In genomic region chr19:53538378-53539109, GRCh38 we compare ENCODE assay signal across 8 cellular contexts. TPM values are rescaled to one million over a fixed set of nuclear protein-coding genes. Genes with fewer than 3 reads are reported as not detected.
DNase-seq lines count a peak whose midpoint lies in the region; ATAC-seq, FAIRE-seq and TF ChIP-seq lines count a peak whose summit lies in the region.

No MANE protein-coding gene starts in this region.

- TF ChIP-seq CTCF in epithelial cell of proximal tubule (conservative IDR thresholded peaks at IDR 0.05; ENCODE audit: low read depth, low read length) = no peak
- no peak for TF ChIP-seq CTCF in neural crest cell (conservative IDR thresholded peaks at IDR 0.05)

- peak overlapping the region; percentile 96 for H3K27ac Mint-ChIP-seq in activated CD8-positive, alpha-beta memory T cell treated with anti-CD3 and anti-CD28 coated beads, Interleukin-2, amount 10 ng/mL, durations not matched to agents 7 days and 5 days
- H3K27ac Mint-ChIP-seq in neural crest cell (ENCODE audit: unreplicated experiment) = peak overlapping the region; percentile 93

- CTCF ChIA-PET in activated CD8-positive, alpha-beta memory T cell treated with anti-CD3 and anti-CD28 coated beads, Interleukin-2, amount 10 ng/mL, durations not matched to agents 7 days and 5 days (lab: Charles Lee) = interaction anchor here (1.5 kb wide), 1 partner anchor 208 kb away, joined by 3 read pairs; no protein-coding TSS in a partner anchor

- TF ChIP-seq POLR2A in GM12891 (IDR thresholded peaks at IDR 0.05; ENCODE audit: low read depth, low read length) = no peak

- no peaks in the 10 kb centered on the region for H3K27me3 Mint-ChIP-seq in activated CD8-positive, alpha-beta memory T cell treated with anti-CD3 and anti-CD28 coated beads, Interleukin-2, amount 10 ng/mL, durations not matched to agents 7 days and 5 days
- no peaks in the 10 kb centered on the region for H3K27me3 Mint-ChIP-seq in neural crest cell (ENCODE audit: low read depth)

- no peaks in the 10 kb centered on the region for H3K9me3 Mint-ChIP-seq in activated CD8-positive, alpha-beta memory T cell treated with anti-CD3 and anti-CD28 coated beads, Interleukin-2, amount 10 ng/mL, durations not matched to agents 7 days and 5 days (ENCODE audit: low read depth)
- no peaks in the 10 kb centered on the region for H3K9me3 Mint-ChIP-seq in neural crest cell

- peaks cover 24% of the 10 kb centered on the region for H3K4me1 Mint-ChIP-seq in activated CD8-positive, alpha-beta memory T cell treated with anti-CD3 and anti-CD28 coated beads, Interleukin-2, amount 10 ng/mL, durations not matched to agents 7 days and 5 days
- H3K4me1 Mint-ChIP-seq in neural crest cell = peaks cover 13% of the 10 kb centered on the region

- peak; percentile 42 for DNase-seq in activated CD8-positive, alpha-beta memory T cell treated with anti-CD3 and anti-CD28 coated beads, Interleukin-2, amount 10 ng/mL, durations not matched to agents 7 days and 5 days
- no peak for DNase-seq in activated CD8-positive, alpha-beta memory T cell treated with anti-CD3 and anti-CD28 coated beads, Interleukin-2, amount 50 U/mL, for 4 hours
- DNase-seq in RPMI8226 (peak; percentile 26), epithelial cell of proximal tubule (ENCODE audit: low read depth) (no peak), neural crest cell (ENCODE audit: low read depth, low spot score) (no peak), SIG-M5 (lab: John Stamatoyannopoulos, UW) (no peak), GM12891 (ENCODE audit: insufficient read length, low spot score) (no peak), NCI-H526 treated with DMSO at 0.1 percent for 48 hours (lab: John Stamatoyannopoulos, UW) (no peak)

- FAIRE-seq in GM12891 (lab: Jason Lieb, UNC) = no peak

- H3K36me3 Mint-ChIP-seq in activated CD8-positive, alpha-beta memory T cell treated with anti-CD3 and anti-CD28 coated beads, Interleukin-2, amount 10 ng/mL, durations not matched to agents 7 days and 5 days = peaks cover 51% of the 10 kb centered on the region
- H3K36me3 Mint-ChIP-seq in neural crest cell (ENCODE audit: low read depth) = peaks cover 16% of the 10 kb centered on the region

- H3K4me3 ChIP-seq in epithelial cell of proximal tubule (ENCODE audit: low read depth, low read length) = peak overlapping the region; percentile 77

- ATAC-seq in activated CD8-positive, alpha-beta memory T cell treated with anti-CD3 and anti-CD28 coated beads, Interleukin-2, amount 10 ng/mL, durations not matched to agents 7 days and 5 days = no peak

- peak overlapping the region; percentile 87 for H3K4me3 Mint-ChIP-seq in activated CD8-positive, alpha-beta memory T cell treated with anti-CD3 and anti-CD28 coated beads, Interleukin-2, amount 10 ng/mL, durations not matched to agents 7 days and 5 days
- H3K4me3 Mint-ChIP-seq in neural crest cell = peak overlapping the region; percentile 97

TF ChIP-seq in GM12891, 5 proteins besides CTCF, POLR2A, EP300 and RAD21:
- TF ChIP-seq TAF1 (IDR thresholded peaks at IDR 0.05; ENCODE audit: low read depth, low read length) = no peak
- TF ChIP-seq SPI1 (IDR thresholded peaks at IDR 0.05; ENCODE audit: low read depth, low read length) = no peak
- TF ChIP-seq PAX5 (IDR thresholded peaks at IDR 0.05; ENCODE audit: insufficient read depth, low read length, severe bottlenecking) = no peak
- no peak for TF ChIP-seq POLR2AphosphoS5 (IDR thresholded peaks at IDR 0.05; ENCODE audit: low read depth, low read length)

RNA-seq across cellular contexts. Expression of gene ZNF331, which starts 0.6 kb away (rescaled TPM):
- 10 to 100 TPM; 16.6 to 26.5 TPM for total RNA-seq in activated CD8-positive, alpha-beta memory T cell treated with anti-CD3 and anti-CD28 coated beads, Interleukin-2, amount 10 ng/mL, durations not matched to agents 7 days and 5 days
- 5.3 and 6.1 TPM in 2 replicates for total RNA-seq in epithelial cell of proximal tubule
- 36.6 and 41.7 TPM in 2 replicates for total RNA-seq in neural crest cell
- polyA plus RNA-seq in GM12891 (2012; ENCODE audit: low read depth, missing spikeins) = 10.3 TPM

Comparison
In these comparisons a context has a peak if more than half of its experiments do, and no peak if none do; other contexts are left out.
1. DNase-seq: peak in activated CD8-positive, alpha-beta memory T cell treated with anti-CD3 and anti-CD28 coated beads, Interleukin-2, amount 10 ng/mL, durations not matched to agents 7 days and 5 days (single experiment) and RPMI8226 (single experiment); none in activated CD8-positive, alpha-beta memory T cell treated with anti-CD3 and anti-CD28 coated beads, Interleukin-2, amount 50 U/mL, for 4 hours (single experiment), epithelial cell of proximal tubule (single experiment), neural crest cell (single experiment), SIG-M5 (single experiment), GM12891 (single experiment) and NCI-H526 treated with DMSO at 0.1 percent for 48 hours (single experiment).